Comparison of ENCODE assay signal across 8 cellular contexts in genomic region chr11:66616379-66617147, GRCh38. TPM values are rescaled to one million over a fixed set of nuclear protein-coding genes. Genes with fewer than 3 reads are reported as not detected.
A peak's percentile ranks its signal among the peaks of the same experiment; 100 is the strongest.
DNase-seq lines count a peak whose midpoint lies in the region; ATAC-seq and TF ChIP-seq lines count a peak whose summit lies in the region.

Gene RBM14 (plus strand): TSS chr11:66616630. CDS start chr11:66616721, 91 bp downstream.

- peak within 1 kb of the TSS; percentile 98 for H3K4me3 Mint-ChIP-seq in activated naive CD4-positive, alpha-beta T cell treated with anti-CD3 and anti-CD28 coated beads, Interleukin-2, amount 50 U/mL, for 24 hours

- no peaks in the 10 kb centered on the region for H3K9me3 Mint-ChIP-seq in activated naive CD4-positive, alpha-beta T cell treated with anti-CD3 and anti-CD28 coated beads, Interleukin-2, amount 50 U/mL, for 24 hours

- H3K27ac ChIP-seq in temporal lobe (ENCODE audit: low read depth, low read length): peak within 1 kb of the TSS; percentile 88

- H3K27ac Mint-ChIP-seq in activated naive CD4-positive, alpha-beta T cell treated with anti-CD3 and anti-CD28 coated beads, Interleukin-2, amount 50 U/mL, for 24 hours: peak within 1 kb of the TSS; percentile 99

- H3K36me3 ChIP-seq in GM06990 (ENCODE audit: control insufficient read depth, insufficient read depth, low read length): peaks cover 1% of the 10 kb centered on the region; the same call in 1 of the 2 replicates

- peak within 1 kb of the TSS; percentile 97 for H3K4me3 ChIP-seq in GM06990 (replicated peaks; ENCODE audit: low read depth, low read length)

- peak; percentile 89 for ATAC-seq in HG02588 (IDR thresholded peaks at IDR 0.05; ENCODE audit: unreplicated experiment)
- peak; percentile 97 for ATAC-seq in SK-N-SH treated with all-trans-retinoic acid at 6 μM for 48 hours

- no peak for TF ChIP-seq CTCF in GM06990 (IDR thresholded peaks at IDR 0.05; ENCODE audit: insufficient read depth, low read length, poor library complexity, severe bottlenecking)

- H3K27me3 ChIP-seq in GM06990 (replicated peaks; ENCODE audit: control insufficient read depth, insufficient read depth, low read length): no peaks in the 10 kb centered on the region

- H3K27me3 Mint-ChIP-seq in activated naive CD4-positive, alpha-beta T cell treated with anti-CD3 and anti-CD28 coated beads, Interleukin-2, amount 50 U/mL, for 24 hours: no peaks in the 10 kb centered on the region

- peaks cover 40% of the 10 kb centered on the region for H3K4me1 Mint-ChIP-seq in activated naive CD4-positive, alpha-beta T cell treated with anti-CD3 and anti-CD28 coated beads, Interleukin-2, amount 50 U/mL, for 24 hours

- peaks cover 26% of the 10 kb centered on the region for H3K36me3 Mint-ChIP-seq in activated naive CD4-positive, alpha-beta T cell treated with anti-CD3 and anti-CD28 coated beads, Interleukin-2, amount 50 U/mL, for 24 hours

- DNase-seq in GM06990 (ENCODE audit: extremely low read depth, insufficient read length): peak; percentile 99
- peak; percentile 100 for DNase-seq in NCI-H1092 (lab: John Stamatoyannopoulos, UW)
- DNase-seq in globus pallidus (ENCODE audit: low spot score): peak; percentile 99
- DNase-seq in occipital lobe (lab: John Stamatoyannopoulos, UW): peak; percentile 98

TF ChIP-seq in SK-N-SH treated with all-trans-retinoic acid at 6 μM for 48 hours, 23 proteins besides CTCF, POLR2A, EP300 and RAD21:
- TF ChIP-seq CSDC2 (CRISPR knock-in tag; IDR thresholded peaks at IDR 0.05) (peak; percentile 90), ESRRG (CRISPR knock-in tag; IDR thresholded peaks at IDR 0.05) (no peak), CREB5 (CRISPR knock-in tag; IDR thresholded peaks at IDR 0.05; ENCODE audit: low read depth) (no peak), ZC3H10 (CRISPR knock-in tag; IDR thresholded peaks at IDR 0.05) (0 out of 2 replicates have a peak, but pooled peaks have one; percentile 2), POU6F1 (CRISPR knock-in tag; IDR thresholded peaks at IDR 0.05; ENCODE audit: borderline replicate concordance, low read depth) (no peak), GLIS3 (CRISPR knock-in tag; IDR thresholded peaks at IDR 0.05) (peak; percentile 74; the same call in 1 of the 2 replicates), PATZ1 (CRISPR knock-in tag; IDR thresholded peaks at IDR 0.05; ENCODE audit: borderline replicate concordance) (no peak), TOX (CRISPR knock-in tag; IDR thresholded peaks at IDR 0.05; ENCODE audit: borderline replicate concordance) (no peak), ARNTL (CRISPR knock-in tag; IDR thresholded peaks at IDR 0.05; ENCODE audit: borderline replicate concordance, low read depth) (no peak), TSHZ2 (CRISPR knock-in tag; IDR thresholded peaks at IDR 0.05) (peak; percentile 88), BACH2 (CRISPR knock-in tag; IDR thresholded peaks at IDR 0.05; ENCODE audit: borderline replicate concordance) (0 out of 2 replicates have a peak, but pooled peaks have one; percentile 27), PPARA (CRISPR knock-in tag; IDR thresholded peaks at IDR 0.05; ENCODE audit: borderline replicate concordance) (no peak), ZNF565 (CRISPR knock-in tag; conservative IDR thresholded peaks at IDR 0.05; ENCODE audit: low read depth) (no peak), RARB (CRISPR knock-in tag; IDR thresholded peaks at IDR 0.05) (no peak), ZFP3 (CRISPR knock-in tag; IDR thresholded peaks at IDR 0.05) (peak; percentile 85), OSR1 (CRISPR knock-in tag; IDR thresholded peaks at IDR 0.05) (no peak), ZFP30 (CRISPR knock-in tag; IDR thresholded peaks at IDR 0.05) (no peak), ISL1 (CRISPR knock-in tag; IDR thresholded peaks at IDR 0.05) (no peak), ZNF8 (CRISPR knock-in tag; IDR thresholded peaks at IDR 0.05) (0 out of 2 replicates have a peak, but pooled peaks have one; percentile 23), ZNF70 (CRISPR knock-in tag; IDR thresholded peaks at IDR 0.05) (no peak; the same call in 1 of the 2 replicates), SNAI2 (CRISPR knock-in tag; IDR thresholded peaks at IDR 0.05) (peak; percentile 85; the same call in 1 of the 2 replicates), TCF4 (CRISPR knock-in tag; IDR thresholded peaks at IDR 0.05; ENCODE audit: borderline replicate concordance) (no peak), CSRNP3 (CRISPR knock-in tag; IDR thresholded peaks at IDR 0.05) (no peak)
TF ChIP-seq in SK-N-SH treated with all-trans-retinoic acid at 6 μM for 48 hours: peak in this region for 8.

RNA-seq across cellular contexts. Expression of gene RBM14, which starts in this region (rescaled TPM):
- total RNA-seq in occipital lobe (31.8 TPM), temporal lobe (25.8 TPM)

Comparison
In these comparisons a context has a peak if more than half of its experiments do, and no peak if none do; other contexts are left out.
1. Peak in every context shown above with its lines: DNase-seq, ATAC-seq, H3K4me3 ChIP-seq and H3K27ac ChIP-seq.